In the genomic region with DNA sequence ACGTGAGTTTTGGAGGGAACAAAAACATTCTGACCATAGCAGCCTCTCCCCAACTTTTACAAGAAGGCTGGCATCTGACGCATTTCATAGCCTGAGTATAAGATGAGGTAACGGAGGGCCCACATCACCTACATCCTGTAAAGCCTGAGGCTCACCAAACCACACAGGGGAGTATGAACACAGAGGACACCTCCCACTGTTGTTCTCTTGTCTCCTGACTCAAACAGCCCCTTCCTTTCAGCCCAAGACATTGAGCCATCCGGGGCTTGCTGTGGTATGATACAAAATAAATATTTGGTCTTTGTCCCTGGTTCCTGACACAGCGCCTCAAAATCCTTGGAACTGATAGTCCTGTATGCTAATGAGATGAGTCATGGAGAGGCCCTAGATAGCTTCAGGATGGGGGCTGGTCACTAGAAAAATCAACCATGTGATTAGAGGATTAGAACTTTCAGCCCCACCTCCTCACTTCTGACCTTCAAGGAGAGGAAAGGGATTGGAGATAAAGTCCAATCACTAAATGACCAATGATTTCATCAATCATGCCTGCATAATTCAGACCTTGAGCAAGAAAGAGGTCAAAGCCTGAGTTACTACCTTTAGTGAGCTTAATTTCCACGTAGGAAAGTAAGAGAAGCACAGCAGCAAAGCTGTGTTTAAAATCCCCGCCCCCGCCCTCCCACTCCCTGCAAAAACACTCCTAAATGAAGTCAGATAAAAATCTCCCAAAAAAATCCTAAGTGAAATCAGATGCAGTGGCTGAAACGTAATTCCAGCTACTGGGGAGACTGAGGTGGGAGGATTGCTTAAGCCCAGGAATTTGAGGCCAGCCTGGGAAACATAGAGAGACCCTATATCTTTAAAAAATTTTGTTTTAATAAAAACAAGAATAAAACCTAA, we compare ENCODE assay signal across 8 cellular contexts.
DNase-seq lines count a peak whose midpoint lies in the region; ATAC-seq lines count a peak whose summit lies in the region.

No MANE protein-coding gene starts in this region.

- peak overlapping the region; percentile 81 to 98 (median 93) for H3K27ac ChIP-seq in BLaER1 treated with 17β-estradiol and CSF1 and Interleukin-3, amounts not matched to agents 10 nM and 100 nM

- H3K4me3 ChIP-seq in BLaER1 treated with 17β-estradiol and CSF1 and Interleukin-3, amounts not matched to agents 10 nM and 100 nM: peak overlapping the region in 6 of 10 experiments; percentile 4 to 41 (median 14); a peak in 9 of 20 replicates

- no peaks in the 10 kb centered on the region for H3K36me3 ChIP-seq in BLaER1 treated with 17β-estradiol and CSF1 and Interleukin-3, amounts not matched to agents 10 nM and 100 nM

- H3K9me3 ChIP-seq in BLaER1 treated with 17β-estradiol and CSF1 and Interleukin-3, amounts not matched to agents 10 nM and 100 nM (replicated peaks in 1 of 11): peaks cover 0 to 34% (median 6%) of the 10 kb centered on the region in 11 experiments; a peak in 10 of 22 replicates

- DNase-seq in MV-4-11 (lab: John Stamatoyannopoulos, UW) (peak; percentile 17), mucosa of gallbladder (ENCODE audit: low spot score) (peak; percentile 75), GM19238 (ENCODE audit: insufficient read length, low spot score) (no peak), foreskin melanocyte (no peak), G401 (ENCODE audit: low spot score) (no peak)
- DNase-seq in activated naive CD8-positive, alpha-beta T cell treated with anti-CD3 and anti-CD28 coated beads, Interleukin-2, amount 50 U/mL, for 16 hours (ENCODE audit: low read depth, low spot score): peak; percentile 4

- peaks cover 40 to 86% (median 74%) of the 10 kb centered on the region in 10 experiments for H3K4me1 ChIP-seq in BLaER1 treated with 17β-estradiol and CSF1 and Interleukin-3, amounts not matched to agents 10 nM and 100 nM

- H3K4me2 ChIP-seq in BLaER1 treated with 17β-estradiol and CSF1 and Interleukin-3, amounts not matched to agents 10 nM and 100 nM: peak overlapping the region; percentile 56 to 91 (median 83)

- in situ Hi-C loops in G401 (cut with HindIII; ENCODE audit: low sequenced_read_pairs): no loop called here

- H3K9ac ChIP-seq in BLaER1 treated with 17β-estradiol and CSF1 and Interleukin-3, amounts not matched to agents 10 nM and 100 nM: peak overlapping the region; percentile 55 to 81 (median 78)

- H3K27me3 ChIP-seq in BLaER1 treated with 17β-estradiol and CSF1 and Interleukin-3, amounts not matched to agents 10 nM and 100 nM: no peaks in the 10 kb centered on the region

- H4K20me1 ChIP-seq in BLaER1 treated with 17β-estradiol and CSF1 and Interleukin-3, amounts not matched to agents 10 nM and 100 nM: no peaks in the 10 kb centered on the region

- ATAC-seq in HG03571 (IDR thresholded peaks at IDR 0.05; ENCODE audit: unreplicated experiment): no peak

Comparison
In these comparisons a context has a peak if more than half of its experiments do, and no peak if none do; other contexts are left out.
1. DNase-seq: peak in MV-4-11 (single experiment), activated naive CD8-positive, alpha-beta T cell treated with anti-CD3 and anti-CD28 coated beads, Interleukin-2, amount 50 U/mL, for 16 hours (single experiment) and mucosa of gallbladder (single experiment); none in GM19238 (single experiment), foreskin melanocyte (single experiment) and G401 (single experiment).